Comparison of ENCODE assay signal across 8 cellular contexts in genomic region chr21:45292399-45293213, GRCh38. TPM values are rescaled to one million over a fixed set of nuclear protein-coding genes. Genes with fewer than 3 reads are reported as not detected.
A peak's percentile ranks its signal among the peaks of the same experiment; 100 is the strongest.
DNase-seq lines count a peak whose midpoint lies in the region; ATAC-seq and TF ChIP-seq lines count a peak whose summit lies in the region.

No MANE protein-coding gene starts in this region.

- peak overlapping the region; percentile 42 for H3K27ac Mint-ChIP-seq in activated T-helper 2 cell treated with anti-CD3 and anti-CD28 coated beads, Interferon-gamma antibody, Interleukin-2, Interleukin-4, amounts not matched to agents 10 μg/mL and 5 μg/mL and 100 μg/mL, durations not matched to agents 14 hours and 24 hours and 36 hours
- H3K27ac Mint-ChIP-seq in nephron progenitor cell, result no peak overlapping the region

- peaks cover 4% of the 10 kb centered on the region for H3K4me1 Mint-ChIP-seq in activated T-helper 2 cell treated with anti-CD3 and anti-CD28 coated beads, Interferon-gamma antibody, Interleukin-2, Interleukin-4, amounts not matched to agents 10 μg/mL and 5 μg/mL and 100 μg/mL, durations not matched to agents 14 hours and 24 hours and 36 hours (ENCODE audit: low read depth)
- peaks cover 59% of the 10 kb centered on the region for H3K4me1 Mint-ChIP-seq in nephron progenitor cell

- no peak overlapping the region for H2AFZ ChIP-seq in DND-41 (ENCODE audit: low read depth, low read length)

- no peak overlapping the region for H3K4me2 ChIP-seq in DND-41 (ENCODE audit: insufficient read depth, low read length)

- DNase-seq in DND-41 (peak; percentile 49), Kasumi-1 (lab: John Stamatoyannopoulos, UW) (peak; percentile 65 to 67), SHP77 (lab: John Stamatoyannopoulos, UW) (peak; percentile 71 to 77), fibroblast of peridontal ligament (ENCODE audit: extremely low read depth) (peak; percentile 84), nephron progenitor cell (peak; percentile 89)
- peak; percentile 55 for DNase-seq in activated T-helper 2 cell treated with anti-CD3 and anti-CD28 coated beads, Interferon-gamma antibody, Interleukin-2, Interleukin-4, amounts not matched to agents 10 μg/mL and 5 μg/mL and 100 μg/mL, durations not matched to agents 14 hours and 24 hours and 36 hours (ENCODE audit: low spot score)
- DNase-seq in stimulated activated naive CD4-positive, alpha-beta T cell treated with Interleukin-2 at 50 U/mL for 16 hours (lab: John Stamatoyannopoulos, UW), result peak; percentile 71

- H4K20me1 ChIP-seq in DND-41 (ENCODE audit: insufficient read depth, low read length), result peaks cover 9% of the 10 kb centered on the region; the same call in 1 of the 2 replicates

- no peaks in the 10 kb centered on the region for H3K9me3 Mint-ChIP-seq in activated T-helper 2 cell treated with anti-CD3 and anti-CD28 coated beads, Interferon-gamma antibody, Interleukin-2, Interleukin-4, amounts not matched to agents 10 μg/mL and 5 μg/mL and 100 μg/mL, durations not matched to agents 14 hours and 24 hours and 36 hours
- H3K9me3 Mint-ChIP-seq in nephron progenitor cell, result peaks cover 8% of the 10 kb centered on the region

- H3K9me3 ChIP-seq in DND-41 (ENCODE audit: insufficient read depth, low read length, severe bottlenecking), result no peaks in the 10 kb centered on the region

- H3K9ac ChIP-seq in DND-41 (ENCODE audit: low read depth, low read length), result no peak overlapping the region

- peaks cover 7% of the 10 kb centered on the region for H3K4me1 ChIP-seq in DND-41 (ENCODE audit: insufficient read depth, low read length)

- peaks cover under 1% of the 10 kb centered on the region; the same call in 1 of the 2 replicates for H3K79me2 ChIP-seq in DND-41 (ENCODE audit: insufficient read depth, low read length)

- no peaks in the 10 kb centered on the region for H3K27me3 ChIP-seq in DND-41 (ENCODE audit: insufficient read depth, low read length, poor library complexity)

- TF ChIP-seq CTCF in DND-41 (IDR thresholded peaks at IDR 0.05; ENCODE audit: borderline replicate concordance, extremely low read depth, low read length, poor library complexity, severe bottlenecking) (peak; percentile 72), nephron progenitor cell (IDR thresholded peaks at IDR 0.05) (peak; percentile 99)

- H3K27ac ChIP-seq in DND-41 (ENCODE audit: low read length), result no peak overlapping the region

- no peaks in the 10 kb centered on the region for H3K36me3 ChIP-seq in DND-41 (ENCODE audit: insufficient read depth, low read length)

- no peaks in the 10 kb centered on the region for H3K36me3 Mint-ChIP-seq in activated T-helper 2 cell treated with anti-CD3 and anti-CD28 coated beads, Interferon-gamma antibody, Interleukin-2, Interleukin-4, amounts not matched to agents 10 μg/mL and 5 μg/mL and 100 μg/mL, durations not matched to agents 14 hours and 24 hours and 36 hours (ENCODE audit: low read depth)
- H3K36me3 Mint-ChIP-seq in nephron progenitor cell (ENCODE audit: low read depth), result peaks cover 19% of the 10 kb centered on the region

- H3K27me3 Mint-ChIP-seq in activated T-helper 2 cell treated with anti-CD3 and anti-CD28 coated beads, Interferon-gamma antibody, Interleukin-2, Interleukin-4, amounts not matched to agents 10 μg/mL and 5 μg/mL and 100 μg/mL, durations not matched to agents 14 hours and 24 hours and 36 hours (ENCODE audit: low read depth), result peaks cover 2% of the 10 kb centered on the region
- peaks cover 4% of the 10 kb centered on the region for H3K27me3 Mint-ChIP-seq in nephron progenitor cell (ENCODE audit: low read depth, poor library complexity)

- no peak overlapping the region for H3K4me3 ChIP-seq in DND-41 (ENCODE audit: low read depth in 1 of 2, low read length in 2 of 2)

- peak; percentile 39 for ATAC-seq in DND-41 (ENCODE audit: insufficient read depth, low read depth)
- ATAC-seq in HG03457 (IDR thresholded peaks at IDR 0.05; ENCODE audit: unreplicated experiment), result no peak

- intact Hi-C loops in activated T-helper 2 cell treated with anti-CD3 and anti-CD28 coated beads, Interferon-gamma antibody, Interleukin-2, Interleukin-4, amounts not matched to agents 10 μg/mL and 5 μg/mL and 100 μg/mL, durations not matched to agents 14 hours and 24 hours and 36 hours (cut with micrococcal nuclease), result loop anchor here (1.0 kb wide), 2 partner anchors 147 to 527 kb away; no protein-coding TSS in a partner anchor

- no peak overlapping the region for H3K4me3 Mint-ChIP-seq in activated T-helper 2 cell treated with anti-CD3 and anti-CD28 coated beads, Interferon-gamma antibody, Interleukin-2, Interleukin-4, amounts not matched to agents 10 μg/mL and 5 μg/mL and 100 μg/mL, durations not matched to agents 14 hours and 24 hours and 36 hours (ENCODE audit: low read depth)
- no peak overlapping the region for H3K4me3 Mint-ChIP-seq in nephron progenitor cell

RNA-seq across cellular contexts. Expression of gene POFUT2, which starts 4.9 kb away (rescaled TPM):
- 14.1 and 16.1 TPM in 2 replicates for total RNA-seq in activated T-helper 2 cell treated with anti-CD3 and anti-CD28 coated beads, Interferon-gamma antibody, Interleukin-2, Interleukin-4, amounts not matched to agents 10 μg/mL and 5 μg/mL and 100 μg/mL, durations not matched to agents 14 hours and 24 hours and 36 hours
